ENCODE assay signal across 32 cellular contexts in genomic region chr9:123617286-123617685, GRCh38.
"Had no signal": no experiment of that assay in that cellular context is flagged by ENCODE, and none has a peak within 500 bp of the region (broad histone marks: within the 10 kb centered on the region; RNA-seq: fewer than 3 reads in every experiment).

No MANE protein-coding gene starts in this region.

- DNase-seq: activated CD4-positive, alpha-beta memory T cell treated with anti-CD3 and anti-CD28 coated beads for 36 hours; activated CD4-positive, alpha-beta T cell treated with anti-CD3 and anti-CD28 coated beads for 36 hours; activated CD4-positive, alpha-beta T cell treated with anti-CD3 and anti-CD28 coated beads, Interleukin-2, amount 10 ng/mL, durations not matched to agents 24 days and 14 days; activated CD4-positive, CD25-positive, alpha-beta regulatory T cell; activated CD4-positive, CD25-positive, alpha-beta regulatory T cell treated with anti-CD3 and anti-CD28 coated beads, Interleukin-2, amount 50 U/mL, for 72 hours; activated CD8-positive, alpha-beta T cell treated with anti-CD3 and anti-CD28 coated beads, Interleukin-2, amount 10 ng/mL, durations not matched to agents 7 days and 5 days; activated effector memory CD4-positive, alpha-beta T cell treated with Interleukin-2 at 50 U/mL for 16 hours; activated gamma-delta T cell treated with Interleukin-2 at 50 U/mL for 16 hours; activated naive CD4-positive, alpha-beta T cell treated with anti-CD3 and anti-CD28 coated beads, Interleukin-2, amount 50 U/mL, for 16 hours; activated naive CD4-positive, alpha-beta T cell treated with Interleukin-2 at 50 U/mL for 16 hours; activated T-cell treated with anti-CD3 and anti-CD28 coated beads, Interleukin-2, amount 50 U/mL, for 4 hours; amniotic stem cell; anterior cingulate cortex; brain microvascular endothelial cell; dorsolateral prefrontal cortex; effector CD4-positive, alpha-beta T cell; effector memory CD8-positive, alpha-beta T cell; erythroblast; foreskin keratinocyte; gastrocnemius medialis; SW 1271; T-helper 1 cell; T-helper 17 cell; T1000; WERI-Rb-1 had no signal

- H3K4me3 Mint-ChIP-seq: activated CD4-positive, alpha-beta memory T cell treated with anti-CD3 and anti-CD28 coated beads for 36 hours; activated CD4-positive, alpha-beta T cell treated with anti-CD3 and anti-CD28 coated beads for 36 hours; activated CD4-positive, alpha-beta T cell treated with anti-CD3 and anti-CD28 coated beads, Interleukin-2, amount 10 ng/mL, durations not matched to agents 24 days and 14 days; activated CD8-positive, alpha-beta T cell treated with anti-CD3 and anti-CD28 coated beads, Interleukin-2, amount 10 ng/mL, durations not matched to agents 7 days and 5 days; activated naive CD8-positive, alpha-beta T cell; activated T-cell treated with anti-CD3 and anti-CD28 coated beads, Interleukin-2, amount 50 U/mL, for 4 hours; activated T-helper 17 cell treated with anti-CD3 and anti-CD28 coated beads, Interleukin-2, amount 50 U/mL, for 72 hours; central memory CD8-positive, alpha-beta T cell; dendritic cell treated with granulocyte-macrophage colony-stimulating factor and Interleukin-4, amounts not matched to agents 40 ng/mL and 50 ng/mL, for 4 days; effector memory CD8-positive, alpha-beta T cell; T-helper 17 cell; T-helper 2 cell treated with Interferon-gamma antibody and Interleukin-4, amounts not matched to agents 5 μg/mL and 100 μg/mL, for 36 hours had no signal

- H3K27me3 ChIP-seq: brain microvascular endothelial cell, dorsolateral prefrontal cortex, esophagus muscularis mucosa, foreskin keratinocyte, gastrocnemius medialis had no signal

- H3K4me1 ChIP-seq: foreskin keratinocyte had no signal

- H3K4me1 Mint-ChIP-seq: activated CD4-positive, alpha-beta T cell treated with anti-CD3 and anti-CD28 coated beads for 36 hours; activated CD4-positive, alpha-beta T cell treated with anti-CD3 and anti-CD28 coated beads, Interleukin-2, amount 10 ng/mL, durations not matched to agents 24 days and 14 days had no signal

- H3K27me3 Mint-ChIP-seq: activated CD4-positive, alpha-beta memory T cell treated with anti-CD3 and anti-CD28 coated beads for 36 hours; activated CD4-positive, alpha-beta T cell treated with anti-CD3 and anti-CD28 coated beads for 36 hours; activated CD4-positive, alpha-beta T cell treated with anti-CD3 and anti-CD28 coated beads, Interleukin-2, amount 10 ng/mL, durations not matched to agents 24 days and 14 days; activated naive CD8-positive, alpha-beta T cell; activated T-helper 17 cell treated with anti-CD3 and anti-CD28 coated beads, Interleukin-2, amount 50 U/mL, for 72 hours; central memory CD8-positive, alpha-beta T cell; dendritic cell treated with granulocyte-macrophage colony-stimulating factor and Interleukin-4, amounts not matched to agents 40 ng/mL and 50 ng/mL, for 4 days; effector memory CD8-positive, alpha-beta T cell; T-helper 17 cell had no signal

- H3K4me3 ChIP-seq: coronary artery, dorsolateral prefrontal cortex, esophagus muscularis mucosa, gastrocnemius medialis had no signal

- H3K27ac Mint-ChIP-seq: activated CD4-positive, alpha-beta memory T cell treated with anti-CD3 and anti-CD28 coated beads for 36 hours; activated CD4-positive, alpha-beta T cell treated with anti-CD3 and anti-CD28 coated beads for 36 hours; activated CD4-positive, alpha-beta T cell treated with anti-CD3 and anti-CD28 coated beads, Interleukin-2, amount 10 ng/mL, durations not matched to agents 24 days and 14 days; activated CD8-positive, alpha-beta T cell treated with anti-CD3 and anti-CD28 coated beads, Interleukin-2, amount 10 ng/mL, durations not matched to agents 7 days and 5 days; activated naive CD8-positive, alpha-beta T cell; activated T-helper 17 cell treated with anti-CD3 and anti-CD28 coated beads, Interleukin-2, amount 50 U/mL, for 72 hours; dendritic cell treated with granulocyte-macrophage colony-stimulating factor and Interleukin-4, amounts not matched to agents 40 ng/mL and 50 ng/mL, for 4 days; effector memory CD8-positive, alpha-beta T cell; T-helper 17 cell; T-helper 2 cell treated with Interferon-gamma antibody and Interleukin-4, amounts not matched to agents 5 μg/mL and 100 μg/mL, for 36 hours had no signal

- H3K27ac ChIP-seq: brain microvascular endothelial cell, coronary artery, dorsolateral prefrontal cortex, esophagus muscularis mucosa, foreskin keratinocyte, gastrocnemius medialis, WERI-Rb-1 had no signal

- ATAC-seq: activated CD4-positive, alpha-beta T cell treated with anti-CD3 and anti-CD28 coated beads for 36 hours; activated CD8-positive, alpha-beta T cell treated with anti-CD3 and anti-CD28 coated beads, Interleukin-2, amount 10 ng/mL, durations not matched to agents 7 days and 5 days; activated T-cell treated with anti-CD3 and anti-CD28 coated beads, Interleukin-2, amount 50 U/mL, for 4 hours; activated T-helper 17 cell treated with anti-CD3 and anti-CD28 coated beads, Interleukin-2, amount 50 U/mL, for 72 hours; effector memory CD8-positive, alpha-beta T cell; foreskin keratinocyte; gastrocnemius medialis; T-helper 17 cell had no signal

- H3K36me3 ChIP-seq: brain microvascular endothelial cell, gastrocnemius medialis, WERI-Rb-1 had no signal

- H3K9me3 ChIP-seq: esophagus muscularis mucosa, gastrocnemius medialis had no signal

- H3K36me3 Mint-ChIP-seq: activated CD4-positive, alpha-beta memory T cell treated with anti-CD3 and anti-CD28 coated beads for 36 hours had no signal

- H3K9me3 Mint-ChIP-seq: activated CD4-positive, alpha-beta memory T cell treated with anti-CD3 and anti-CD28 coated beads for 36 hours; activated CD4-positive, alpha-beta T cell treated with anti-CD3 and anti-CD28 coated beads, Interleukin-2, amount 10 ng/mL, durations not matched to agents 24 days and 14 days; activated T-cell treated with anti-CD3 and anti-CD28 coated beads, Interleukin-2, amount 50 U/mL, for 4 hours; activated T-helper 17 cell treated with anti-CD3 and anti-CD28 coated beads, Interleukin-2, amount 50 U/mL, for 72 hours; central memory CD8-positive, alpha-beta T cell; dendritic cell treated with granulocyte-macrophage colony-stimulating factor and Interleukin-4, amounts not matched to agents 40 ng/mL and 50 ng/mL, for 4 days; effector memory CD8-positive, alpha-beta T cell; T-helper 2 cell treated with Interferon-gamma antibody and Interleukin-4, amounts not matched to agents 5 μg/mL and 100 μg/mL, for 36 hours had no signal
